In genomic region chr20:44745122-44745521, GRCh38 we compare ENCODE assay signal across 10 cellular contexts. TPM values are rescaled to one million over a fixed set of nuclear protein-coding genes. Genes with fewer than 3 reads are reported as not detected.
DNase-seq lines count a peak whose midpoint lies in the region; ATAC-seq and TF ChIP-seq lines count a peak whose summit lies in the region.
"Had no signal": no experiment of that assay in that cellular context is flagged by ENCODE, and none has a peak within 500 bp of the region (broad histone marks: within the 10 kb centered on the region; RNA-seq: fewer than 3 reads in every experiment).

No MANE protein-coding gene starts in this region.

- H3K27ac ChIP-seq in heart right ventricle, result peak overlapping the region in 3 of 10 donors; percentile 16 to 37 (median 31)

- no peaks in the 10 kb centered on the region for H3K36me3 ChIP-seq in heart right ventricle

- H3K36me3 Mint-ChIP-seq in T-helper 1 cell treated with Interleukin-12 subunit alpha and Interleukin-12 subunit beta and Interleukin-4 antibody, amounts not matched to agents 30 μg/mL and 1 μg/mL, for 36 hours (ENCODE audit: low read depth), result no peaks in the 10 kb centered on the region
- no peaks in the 10 kb centered on the region for H3K36me3 Mint-ChIP-seq in activated CD4-positive, alpha-beta memory T cell treated with anti-CD3 and anti-CD28 coated beads for 36 hours
- H3K36me3 Mint-ChIP-seq in stimulated activated naive B cell treated with anti-CD40 and anti-IgM and Interleukin-4, amounts not matched to agents 10 μg/mL and 1 μg/mL and 100 μg/mL, for 72 hours, result no peaks in the 10 kb centered on the region

- POLR2A ChIA-PET in activated CD4-positive, alpha-beta memory T cell treated with anti-CD3 and anti-CD28 coated beads for 36 hours (lab: Charles Lee), result no interaction called here

- H3K4me3 Mint-ChIP-seq in T-helper 1 cell treated with Interleukin-12 subunit alpha and Interleukin-12 subunit beta and Interleukin-4 antibody, amounts not matched to agents 30 μg/mL and 1 μg/mL, for 36 hours, result peak overlapping the region; percentile 72
- peak overlapping the region; percentile 23 for H3K4me3 Mint-ChIP-seq in activated CD4-positive, alpha-beta memory T cell treated with anti-CD3 and anti-CD28 coated beads for 36 hours
- peak overlapping the region; percentile 55 to 58 for H3K4me3 Mint-ChIP-seq in stimulated activated naive B cell treated with anti-CD40 and anti-IgM and Interleukin-4, amounts not matched to agents 10 μg/mL and 1 μg/mL and 100 μg/mL, for 72 hours

- ATAC-seq in heart right ventricle (no peak), GM18873 (IDR thresholded peaks at IDR 0.05; ENCODE audit: low FRiP score, unreplicated experiment) (no peak)
- ATAC-seq in stimulated activated naive B cell treated with anti-CD40 and anti-IgM and Interleukin-4, amounts not matched to agents 10 μg/mL and 1 μg/mL and 100 μg/mL, for 72 hours (replicated peaks), result no peak

- 50 to 74% methylated on average over 4 of the region's 4 CpGs for WGBS in heart right ventricle, 2 donors

- peaks cover 2 to 34% (median 11%) of the 10 kb centered on the region in 7 donors for H3K27me3 ChIP-seq in heart right ventricle

- intact Hi-C loops in activated CD4-positive, alpha-beta memory T cell treated with anti-CD3 and anti-CD28 coated beads for 36 hours (cut with micrococcal nuclease), result loop anchor here (5.0 kb wide), 2 partner anchors 222 to 352 kb away; partner anchors contain the start of gene STK4
- intact Hi-C loops in heart right ventricle (cut with DNase I), result loop anchor here in 3 of 10 donors (5.0 to 10.0 kb wide), 3 partner anchors 67 to 220 kb away; partner anchors contain the start of genes RIMS4 (in 1 of the 3), STK4 (in 1 of the 3) and TOMM34 (in 1 of the 3)

- H3K27ac Mint-ChIP-seq in T-helper 1 cell treated with Interleukin-12 subunit alpha and Interleukin-12 subunit beta and Interleukin-4 antibody, amounts not matched to agents 30 μg/mL and 1 μg/mL, for 36 hours, result peak overlapping the region; percentile 24
- no peak overlapping the region for H3K27ac Mint-ChIP-seq in activated CD4-positive, alpha-beta memory T cell treated with anti-CD3 and anti-CD28 coated beads for 36 hours
- no peak overlapping the region for H3K27ac Mint-ChIP-seq in stimulated activated naive B cell treated with anti-CD40 and anti-IgM and Interleukin-4, amounts not matched to agents 10 μg/mL and 1 μg/mL and 100 μg/mL, for 72 hours

- peak overlapping the region in 7 of 10 donors; percentile 48 to 66 (median 61) for H3K4me3 ChIP-seq in heart right ventricle

- DNase-seq in T-helper 1 cell (no peak), heart right ventricle (no peak), NCI-H146 (lab: John Stamatoyannopoulos, UW) (no peak), NCI-H226 (no peak)
- DNase-seq in activated CD4-positive, alpha-beta memory T cell treated with anti-CD3 and anti-CD28 coated beads for 36 hours, result no peak
- DNase-seq in stimulated activated naive B cell treated with anti-CD40 and anti-IgM and Interleukin-4, amounts not matched to agents 10 μg/mL and 1 μg/mL and 100 μg/mL, for 72 hours, result no peak
- DNase-seq: 8988T, mesenchymal stem cell had no signal

- TF ChIP-seq CTCF in heart right ventricle (IDR thresholded peaks at IDR 0.05), result no peak

- H3K27me3 Mint-ChIP-seq in T-helper 1 cell treated with Interleukin-12 subunit alpha and Interleukin-12 subunit beta and Interleukin-4 antibody, amounts not matched to agents 30 μg/mL and 1 μg/mL, for 36 hours (ENCODE audit: low read depth), result peaks cover 27% of the 10 kb centered on the region
- H3K27me3 Mint-ChIP-seq in activated CD4-positive, alpha-beta memory T cell treated with anti-CD3 and anti-CD28 coated beads for 36 hours, result peaks cover 12% of the 10 kb centered on the region
- peaks cover 59 to 73% of the 10 kb centered on the region in 2 donors for H3K27me3 Mint-ChIP-seq in stimulated activated naive B cell treated with anti-CD40 and anti-IgM and Interleukin-4, amounts not matched to agents 10 μg/mL and 1 μg/mL and 100 μg/mL, for 72 hours

- CTCF ChIA-PET in activated CD4-positive, alpha-beta memory T cell treated with anti-CD3 and anti-CD28 coated beads for 36 hours (lab: Charles Lee), result interaction anchor here (1.5 to 1.7 kb wide), 2 partner anchors 12 to 61 kb away, joined by 5 to 6 read pairs; no protein-coding TSS in a partner anchor

- H3K9me3 Mint-ChIP-seq in T-helper 1 cell treated with Interleukin-12 subunit alpha and Interleukin-12 subunit beta and Interleukin-4 antibody, amounts not matched to agents 30 μg/mL and 1 μg/mL, for 36 hours, result no peaks in the 10 kb centered on the region
- H3K9me3 Mint-ChIP-seq in activated CD4-positive, alpha-beta memory T cell treated with anti-CD3 and anti-CD28 coated beads for 36 hours, result no peaks in the 10 kb centered on the region
- no peaks in the 10 kb centered on the region for H3K9me3 Mint-ChIP-seq in stimulated activated naive B cell treated with anti-CD40 and anti-IgM and Interleukin-4, amounts not matched to agents 10 μg/mL and 1 μg/mL and 100 μg/mL, for 72 hours

- peaks cover 0 to 39% (median 13%) of the 10 kb centered on the region in 9 donors for H3K4me1 ChIP-seq in heart right ventricle

- H3K4me1 Mint-ChIP-seq in T-helper 1 cell treated with Interleukin-12 subunit alpha and Interleukin-12 subunit beta and Interleukin-4 antibody, amounts not matched to agents 30 μg/mL and 1 μg/mL, for 36 hours (ENCODE audit: low read depth), result peaks cover 9% of the 10 kb centered on the region
- H3K4me1 Mint-ChIP-seq in activated CD4-positive, alpha-beta memory T cell treated with anti-CD3 and anti-CD28 coated beads for 36 hours (ENCODE audit: low read depth), result peaks cover 11% of the 10 kb centered on the region
- peaks cover 4 to 14% of the 10 kb centered on the region in 2 donors for H3K4me1 Mint-ChIP-seq in stimulated activated naive B cell treated with anti-CD40 and anti-IgM and Interleukin-4, amounts not matched to agents 10 μg/mL and 1 μg/mL and 100 μg/mL, for 72 hours

- no peaks in the 10 kb centered on the region for H3K9me3 ChIP-seq in heart right ventricle

RNA-seq across cellular contexts. Expression of gene KCNK15, which starts 0.5 kb away (rescaled TPM):
- total RNA-seq in activated CD4-positive, alpha-beta memory T cell treated with anti-CD3 and anti-CD28 coated beads for 36 hours, result under 1 TPM; 0.71 to 0.77 TPM
- under 1 TPM; 0.13 to 0.82 (median 0.38) TPM for total RNA-seq in heart right ventricle
- polyA plus RNA-seq in heart right ventricle, result under 1 TPM; 0.22 to 0.54 TPM

RNA-seq across cellular contexts. Expression of gene CCN5, which starts 30.0 kb away (rescaled TPM):
- not detected for total RNA-seq in activated CD4-positive, alpha-beta memory T cell treated with anti-CD3 and anti-CD28 coated beads for 36 hours
- 10 to 100 TPM in 7 of 10 donors, 1 to 10 TPM in 3; 4.3 to 47.6 (median 14.4) TPM for total RNA-seq in heart right ventricle
- polyA plus RNA-seq in heart right ventricle, result 10 to 100 TPM; 14.1 to 87.2 TPM

Comparison
In these comparisons a context has a peak if more than half of its experiments do, and no peak if none do; other contexts are left out.
1. RNA of gene CCN5, which starts 30.0 kb away (total RNA-seq): 4.3 to 47.6 TPM in heart right ventricle; not detected in activated CD4-positive, alpha-beta memory T cell treated with anti-CD3 and anti-CD28 coated beads for 36 hours; every median in the first group is over 4 times any median in the second.
2. Peak in every context shown above with its lines, with median percentiles within 50 percentile points of each other: H3K4me3 Mint-ChIP-seq.